8 cellular contexts compared by ENCODE assay signal in the genomic region with DNA sequence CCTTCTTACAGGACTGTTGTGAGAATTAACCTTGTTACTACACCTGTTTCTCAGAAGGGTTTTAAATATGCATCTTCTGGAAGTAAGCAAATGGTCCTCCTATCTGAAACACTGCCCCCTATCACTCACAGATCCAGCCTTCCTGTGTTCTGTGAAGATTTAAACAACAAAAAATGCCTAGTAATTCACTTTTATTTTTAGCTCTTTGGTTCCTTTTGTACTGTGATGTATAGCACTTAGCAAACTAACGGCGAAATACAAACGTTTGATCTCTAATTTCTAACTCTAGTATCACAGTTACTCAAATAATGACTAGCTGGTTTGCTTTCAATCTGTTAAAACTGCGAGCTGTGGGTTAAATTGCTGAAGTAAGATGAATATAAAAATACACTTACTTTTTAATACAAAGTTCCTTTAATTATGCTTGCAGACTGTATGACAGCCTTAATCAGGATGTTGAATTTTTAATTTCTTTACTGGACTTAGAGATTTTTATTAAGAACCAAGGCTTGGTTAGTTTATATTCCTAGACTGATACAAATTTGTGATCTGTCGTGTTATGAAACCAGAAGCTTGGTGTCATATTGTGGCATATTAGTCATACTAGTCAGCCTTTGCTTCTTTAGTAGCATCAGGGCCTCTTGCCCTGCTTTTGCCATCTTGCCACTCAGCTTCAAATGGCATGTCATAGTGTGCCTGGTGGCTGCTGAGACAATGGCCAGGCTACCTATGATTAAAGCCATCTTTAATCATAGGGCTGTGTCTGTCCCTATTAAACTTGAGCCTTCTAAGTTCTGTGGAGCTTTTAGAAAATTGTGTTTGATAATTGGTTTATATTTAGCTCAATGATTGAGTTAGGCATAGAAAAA. TPM values are rescaled to one million over a fixed set of nuclear protein-coding genes. Genes with fewer than 3 reads are reported as not detected.
DNase-seq lines count a peak whose midpoint lies in the region; ATAC-seq and TF ChIP-seq lines count a peak whose summit lies in the region.

No MANE protein-coding gene starts in this region.

- TF ChIP-seq CTCF in DOHH2 (IDR thresholded peaks at IDR 0.05; ENCODE audit: low read depth, low read length, poor library complexity, severe bottlenecking) = peak; percentile 66

- H3K4me3 ChIP-seq in DOHH2 (ENCODE audit: low read length) = no peak overlapping the region

- peaks cover 60% of the 10 kb centered on the region for H3K36me3 ChIP-seq in DOHH2 (ENCODE audit: control insufficient read depth, low read length)

- H3K27ac Mint-ChIP-seq in naive B cell = peak overlapping the region in 2 of 6 donors; percentile 12 to 76

- no peaks in the 10 kb centered on the region for H3K27me3 ChIP-seq in DOHH2 (ENCODE audit: control insufficient read depth, low read length)

- H3K4me2 ChIP-seq in DOHH2 (ENCODE audit: low read length) = no peak overlapping the region

- peaks cover 19% of the 10 kb centered on the region for H3F3A ChIP-seq in DOHH2 (ENCODE audit: control insufficient read depth, insufficient read depth)

- H3K79me2 ChIP-seq in DOHH2 (ENCODE audit: control insufficient read depth, low read length) = peaks cover 98% of the 10 kb centered on the region

- H3K9me3 ChIP-seq in DOHH2 (ENCODE audit: control insufficient read depth, insufficient read depth, low read length) = no peaks in the 10 kb centered on the region

- H3K9me2 ChIP-seq in DOHH2 (replicated peaks; ENCODE audit: control insufficient read depth, low read length) = no peaks in the 10 kb centered on the region

- H4K20me1 ChIP-seq in DOHH2 (ENCODE audit: control insufficient read depth, insufficient read depth, low read depth, low read length) = no peaks in the 10 kb centered on the region; the same call in 1 of the 2 replicates

- H3K9me3 Mint-ChIP-seq in naive B cell = no peaks in the 10 kb centered on the region

- no peak overlapping the region for H3K4me3 Mint-ChIP-seq in naive B cell

- ATAC-seq in GM21381 (IDR thresholded peaks at IDR 0.05; ENCODE audit: unreplicated experiment) (peak; percentile 79), naive B cell (ENCODE audit: low read depth in 2 of 2) (peak; percentile 25 to 28)

- H3K27me3 Mint-ChIP-seq in naive B cell = no peaks in the 10 kb centered on the region

- DNase-seq in MV-4-11 (lab: John Stamatoyannopoulos, UW) (peak; percentile 66), amniotic stem cell (lab: John Stamatoyannopoulos, UW) (peak; percentile 11), naive B cell (no peak), NCI-H2171 (lab: John Stamatoyannopoulos, UW) (no peak), LoVo (ENCODE audit: low spot score) (no peak), H4 (ENCODE audit: low spot score) (no peak)

- peaks cover 1 to 11% of the 10 kb centered on the region in 2 donors for H3K36me3 Mint-ChIP-seq in naive B cell

- no peak overlapping the region for H3K27ac ChIP-seq in DOHH2 (ENCODE audit: low read depth, low read length)

- peaks cover 19 to 66% (median 47%) of the 10 kb centered on the region in 3 donors for H3K4me1 Mint-ChIP-seq in naive B cell

- H3K4me1 ChIP-seq in DOHH2 (ENCODE audit: control insufficient read depth, low read length) = peaks cover 23% of the 10 kb centered on the region

RNA-seq across cellular contexts. Expression of gene EIF3J, which starts 9.2 kb away (rescaled TPM):
- polyA plus RNA-seq in naive B cell (ENCODE audit: low read depth in 6 of 6) = 10 to 100 TPM in 5 of 6 donors, 1 to 10 TPM in 1; 9.3 to 22.5 (median 13.1) TPM
- 39.1 and 40.0 TPM in 2 replicates for total RNA-seq in H4 (2014; rRNA removed; shearing (Covaris generic))

Comparison
In these comparisons a context has a peak if more than half of its experiments do, and no peak if none do; other contexts are left out.
1. DNase-seq: peak in MV-4-11 (single experiment) and amniotic stem cell (single experiment); none in naive B cell (single experiment), NCI-H2171 (single experiment), LoVo (single experiment) and H4 (single experiment).